1 cellular context compared by ENCODE assay signal in genomic region chr11:118530683-118531596, GRCh38.
TF ChIP-seq lines count a peak whose summit lies in the region.

Gene TMEM25, plus strand, starts transcription at chr11:118531192. Its CDS starts 610 bp downstream, at chr11:118531802.

TF ChIP-seq in K562, 482 proteins besides CTCF, POLR2A, EP300 and RAD21 (continued from another document and continues in another):
- peak; percentile 67; the same call in 1 of the 2 replicates for TF ChIP-seq TFAP4 (CRISPR knock-in tag; IDR thresholded peaks at IDR 0.05; ENCODE audit: borderline replicate concordance)
- TF ChIP-seq, protein P1, sequence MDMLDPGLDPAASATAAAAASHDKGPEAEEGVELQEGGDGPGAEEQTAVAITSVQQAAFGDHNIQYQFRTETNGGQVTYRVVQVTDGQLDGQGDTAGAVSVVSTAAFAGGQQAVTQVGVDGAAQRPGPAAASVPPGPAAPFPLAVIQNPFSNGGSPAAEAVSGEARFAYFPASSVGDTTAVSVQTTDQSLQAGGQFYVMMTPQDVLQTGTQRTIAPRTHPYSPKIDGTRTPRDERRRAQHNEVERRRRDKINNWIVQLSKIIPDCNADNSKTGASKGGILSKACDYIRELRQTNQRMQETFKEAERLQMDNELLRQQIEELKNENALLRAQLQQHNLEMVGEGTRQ (CRISPR knock-in tag; IDR thresholded peaks at IDR 0.05) = peak; percentile 16; the same call in 1 of the 2 replicates
- no peak for TF ChIP-seq NUFIP1 (IDR thresholded peaks at IDR 0.05; ENCODE audit: partially characterized antibody)
- TF ChIP-seq MBD2 (IDR thresholded peaks at IDR 0.05; ENCODE audit: borderline replicate concordance, low read depth) = no peak
- no peak for TF ChIP-seq KLF6 (CRISPR knock-in tag; IDR thresholded peaks at IDR 0.05; ENCODE audit: borderline replicate concordance)
- TF ChIP-seq ZNF431 (CRISPR knock-in tag; IDR thresholded peaks at IDR 0.05) = peak; percentile 72
- no peak for TF ChIP-seq NFE2L1 (tag; IDR thresholded peaks at IDR 0.05; ENCODE audit: borderline replicate concordance, low read depth)
- TF ChIP-seq KLF1 (tag; IDR thresholded peaks at IDR 0.05) = no peak
- TF ChIP-seq CBX8 (IDR thresholded peaks at IDR 0.05; ENCODE audit: borderline replicate concordance, extremely low read depth, low read depth, low read length, poor library complexity, severe bottlenecking) = no peak
- peak; percentile 85 for TF ChIP-seq CTBP1 (IDR thresholded peaks at IDR 0.05; ENCODE audit: borderline replicate concordance)
- no peak for TF ChIP-seq POLR2AphosphoS2 (IDR thresholded peaks at IDR 0.05; ENCODE audit: low read length)
- TF ChIP-seq ZNF766 (CRISPR knock-in tag; conservative IDR thresholded peaks at IDR 0.05) = no peak
- no peak for TF ChIP-seq PYGO2 (tag; IDR thresholded peaks at IDR 0.05)
- TF ChIP-seq NFATC3 (IDR thresholded peaks at IDR 0.05) = no peak
- TF ChIP-seq, protein P2, sequence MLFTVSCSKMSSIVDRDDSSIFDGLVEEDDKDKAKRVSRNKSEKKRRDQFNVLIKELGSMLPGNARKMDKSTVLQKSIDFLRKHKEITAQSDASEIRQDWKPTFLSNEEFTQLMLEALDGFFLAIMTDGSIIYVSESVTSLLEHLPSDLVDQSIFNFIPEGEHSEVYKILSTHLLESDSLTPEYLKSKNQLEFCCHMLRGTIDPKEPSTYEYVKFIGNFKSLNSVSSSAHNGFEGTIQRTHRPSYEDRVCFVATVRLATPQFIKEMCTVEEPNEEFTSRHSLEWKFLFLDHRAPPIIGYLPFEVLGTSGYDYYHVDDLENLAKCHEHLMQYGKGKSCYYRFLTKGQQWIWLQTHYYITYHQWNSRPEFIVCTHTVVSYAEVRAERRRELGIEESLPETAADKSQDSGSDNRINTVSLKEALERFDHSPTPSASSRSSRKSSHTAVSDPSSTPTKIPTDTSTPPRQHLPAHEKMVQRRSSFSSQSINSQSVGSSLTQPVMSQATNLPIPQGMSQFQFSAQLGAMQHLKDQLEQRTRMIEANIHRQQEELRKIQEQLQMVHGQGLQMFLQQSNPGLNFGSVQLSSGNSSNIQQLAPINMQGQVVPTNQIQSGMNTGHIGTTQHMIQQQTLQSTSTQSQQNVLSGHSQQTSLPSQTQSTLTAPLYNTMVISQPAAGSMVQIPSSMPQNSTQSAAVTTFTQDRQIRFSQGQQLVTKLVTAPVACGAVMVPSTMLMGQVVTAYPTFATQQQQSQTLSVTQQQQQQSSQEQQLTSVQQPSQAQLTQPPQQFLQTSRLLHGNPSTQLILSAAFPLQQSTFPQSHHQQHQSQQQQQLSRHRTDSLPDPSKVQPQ (CRISPR knock-in tag; IDR thresholded peaks at IDR 0.05; ENCODE audit: borderline replicate concordance) = no peak
- TF ChIP-seq, protein P3, sequence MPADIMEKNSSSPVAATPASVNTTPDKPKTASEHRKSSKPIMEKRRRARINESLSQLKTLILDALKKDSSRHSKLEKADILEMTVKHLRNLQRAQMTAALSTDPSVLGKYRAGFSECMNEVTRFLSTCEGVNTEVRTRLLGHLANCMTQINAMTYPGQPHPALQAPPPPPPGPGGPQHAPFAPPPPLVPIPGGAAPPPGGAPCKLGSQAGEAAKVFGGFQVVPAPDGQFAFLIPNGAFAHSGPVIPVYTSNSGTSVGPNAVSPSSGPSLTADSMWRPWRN (IDR thresholded peaks at IDR 0.05; ENCODE audit: low read depth) = no peak
- TF ChIP-seq ZNF561 (CRISPR knock-in tag; conservative IDR thresholded peaks at IDR 0.05) = no peak
- TF ChIP-seq CBX3 (IDR thresholded peaks at IDR 0.05; ENCODE audit: borderline replicate concordance in 1 of 2, low read length in 2 of 2) = no peak
- TF ChIP-seq, protein P4, sequence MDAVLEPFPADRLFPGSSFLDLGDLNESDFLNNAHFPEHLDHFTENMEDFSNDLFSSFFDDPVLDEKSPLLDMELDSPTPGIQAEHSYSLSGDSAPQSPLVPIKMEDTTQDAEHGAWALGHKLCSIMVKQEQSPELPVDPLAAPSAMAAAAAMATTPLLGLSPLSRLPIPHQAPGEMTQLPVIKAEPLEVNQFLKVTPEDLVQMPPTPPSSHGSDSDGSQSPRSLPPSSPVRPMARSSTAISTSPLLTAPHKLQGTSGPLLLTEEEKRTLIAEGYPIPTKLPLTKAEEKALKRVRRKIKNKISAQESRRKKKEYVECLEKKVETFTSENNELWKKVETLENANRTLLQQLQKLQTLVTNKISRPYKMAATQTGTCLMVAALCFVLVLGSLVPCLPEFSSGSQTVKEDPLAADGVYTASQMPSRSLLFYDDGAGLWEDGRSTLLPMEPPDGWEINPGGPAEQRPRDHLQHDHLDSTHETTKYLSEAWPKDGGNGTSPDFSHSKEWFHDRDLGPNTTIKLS (IDR thresholded peaks at IDR 0.05; ENCODE audit: borderline replicate concordance, low read depth) = 0 out of 2 replicates have a peak, but pooled peaks have one; percentile 56
- TF ChIP-seq MEF2A (IDR thresholded peaks at IDR 0.05; ENCODE audit: control insufficient read depth, low read depth, low read length) = no peak
- peak; percentile 52 for TF ChIP-seq PRPF4 (IDR thresholded peaks at IDR 0.05; ENCODE audit: insufficient read depth, low read depth, low read length, poor library complexity, severe bottlenecking)
- TF ChIP-seq ESRRB (CRISPR knock-in tag; IDR thresholded peaks at IDR 0.05; ENCODE audit: borderline replicate concordance) = no peak
- TF ChIP-seq, protein P5, sequence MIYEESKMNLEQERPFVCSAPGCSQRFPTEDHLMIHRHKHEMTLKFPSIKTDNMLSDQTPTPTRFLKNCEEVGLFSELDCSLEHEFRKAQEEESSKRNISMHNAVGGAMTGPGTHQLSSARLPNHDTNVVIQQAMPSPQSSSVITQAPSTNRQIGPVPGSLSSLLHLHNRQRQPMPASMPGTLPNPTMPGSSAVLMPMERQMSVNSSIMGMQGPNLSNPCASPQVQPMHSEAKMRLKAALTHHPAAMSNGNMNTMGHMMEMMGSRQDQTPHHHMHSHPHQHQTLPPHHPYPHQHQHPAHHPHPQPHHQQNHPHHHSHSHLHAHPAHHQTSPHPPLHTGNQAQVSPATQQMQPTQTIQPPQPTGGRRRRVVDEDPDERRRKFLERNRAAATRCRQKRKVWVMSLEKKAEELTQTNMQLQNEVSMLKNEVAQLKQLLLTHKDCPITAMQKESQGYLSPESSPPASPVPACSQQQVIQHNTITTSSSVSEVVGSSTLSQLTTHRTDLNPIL (CRISPR knock-in tag; IDR thresholded peaks at IDR 0.05) = no peak
- TF ChIP-seq MGA (IDR thresholded peaks at IDR 0.05) = peak; percentile 79
- TF ChIP-seq CSDE1 (IDR thresholded peaks at IDR 0.05) = no peak
- TF ChIP-seq THAP12 (CRISPR knock-in tag; IDR thresholded peaks at IDR 0.05) = no peak; the same call in 1 of the 2 replicates
- TF ChIP-seq ELF2 (CRISPR knock-in tag; IDR thresholded peaks at IDR 0.05) = no peak
- peak; percentile 69 for TF ChIP-seq RNF2 (IDR thresholded peaks at IDR 0.05)
- TF ChIP-seq, protein P6, sequence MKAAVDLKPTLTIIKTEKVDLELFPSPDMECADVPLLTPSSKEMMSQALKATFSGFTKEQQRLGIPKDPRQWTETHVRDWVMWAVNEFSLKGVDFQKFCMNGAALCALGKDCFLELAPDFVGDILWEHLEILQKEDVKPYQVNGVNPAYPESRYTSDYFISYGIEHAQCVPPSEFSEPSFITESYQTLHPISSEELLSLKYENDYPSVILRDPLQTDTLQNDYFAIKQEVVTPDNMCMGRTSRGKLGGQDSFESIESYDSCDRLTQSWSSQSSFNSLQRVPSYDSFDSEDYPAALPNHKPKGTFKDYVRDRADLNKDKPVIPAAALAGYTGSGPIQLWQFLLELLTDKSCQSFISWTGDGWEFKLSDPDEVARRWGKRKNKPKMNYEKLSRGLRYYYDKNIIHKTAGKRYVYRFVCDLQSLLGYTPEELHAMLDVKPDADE (conservative IDR thresholded peaks at IDR 0.05; ENCODE audit: control insufficient read depth, low read depth, low read length) = no peak; the same call in 1 of the 2 replicates
- TF ChIP-seq, protein P7, sequence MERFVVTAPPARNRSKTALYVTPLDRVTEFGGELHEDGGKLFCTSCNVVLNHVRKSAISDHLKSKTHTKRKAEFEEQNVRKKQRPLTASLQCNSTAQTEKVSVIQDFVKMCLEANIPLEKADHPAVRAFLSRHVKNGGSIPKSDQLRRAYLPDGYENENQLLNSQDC (CRISPR knock-in tag; IDR thresholded peaks at IDR 0.05) = 0 out of 2 replicates have a peak, but pooled peaks have one; percentile 48
